Comparison of ENCODE assay signal across 1 cellular context in genomic region chr20:49541733-49542513, GRCh38.
TF ChIP-seq lines count a peak whose summit lies in the region.

No MANE protein-coding gene starts in this region.

TF ChIP-seq in K562, 482 proteins besides CTCF, POLR2A, EP300 and RAD21 (continued from another document and continues in another):
- TF ChIP-seq MGA (IDR thresholded peaks at IDR 0.05) (no peak), ZNF584 (CRISPR knock-in tag; IDR thresholded peaks at IDR 0.05; ENCODE audit: low read depth) (no peak), CHD1 (IDR thresholded peaks at IDR 0.05; ENCODE audit: low read length) (no peak), MXD1 (CRISPR knock-in tag; IDR thresholded peaks at IDR 0.05; ENCODE audit: borderline replicate concordance, poor library complexity, severe bottlenecking) (no peak), HNRNPK (IDR thresholded peaks at IDR 0.05; ENCODE audit: low read depth, low read length, poor library complexity, severe bottlenecking) (no peak), CBX5 (IDR thresholded peaks at IDR 0.05; ENCODE audit: borderline replicate concordance, low read depth) (no peak), THRB (CRISPR knock-in tag; conservative IDR thresholded peaks at IDR 0.05) (no peak), CGGBP1 (CRISPR knock-in tag; IDR thresholded peaks at IDR 0.05) (no peak), ZEB2 (IDR thresholded peaks at IDR 0.05) (no peak), POLR2AphosphoS2 (IDR thresholded peaks at IDR 0.05; ENCODE audit: low read length) (no peak), FOXK1 (CRISPR knock-in tag; IDR thresholded peaks at IDR 0.05; ENCODE audit: borderline replicate concordance) (no peak), HDGF (IDR thresholded peaks at IDR 0.05) (no peak), ZBTB7A (IDR thresholded peaks at IDR 0.05; ENCODE audit: borderline replicate concordance, control insufficient read depth, low read depth, low read length) (no peak), HOXB6 (CRISPR knock-in tag; IDR thresholded peaks at IDR 0.05; ENCODE audit: borderline replicate concordance) (no peak), CBX3 (IDR thresholded peaks at IDR 0.05; ENCODE audit: borderline replicate concordance in 1 of 2, low read length in 2 of 2) (peak in 1 of 2 experiments; percentile 94; a peak in 2 of 3 replicates), NONO (IDR thresholded peaks at IDR 0.05; ENCODE audit: low read depth in 2 of 2, low read length in 1 of 2) (no peak), IFI16 (CRISPR knock-in tag; IDR thresholded peaks at IDR 0.05) (no peak), ZNF133 (CRISPR knock-in tag; IDR thresholded peaks at IDR 0.05) (no peak), MTA2 (IDR thresholded peaks at IDR 0.05; ENCODE audit: low read depth) (peak; percentile 41; the same call in 1 of the 2 replicates), NBN (IDR thresholded peaks at IDR 0.05; ENCODE audit: low read depth) (no peak), BACH1 (tag; IDR thresholded peaks at IDR 0.05) (no peak), NR2C2 (CRISPR knock-in tag; IDR thresholded peaks at IDR 0.05) (no peak), NR2C2 (tag; IDR thresholded peaks at IDR 0.05) (no peak), ZNF444 (CRISPR knock-in tag; IDR thresholded peaks at IDR 0.05) (no peak), ETV1 (tag; conservative IDR thresholded peaks at IDR 0.05; ENCODE audit: low read depth) (no peak), PHTF2 (CRISPR knock-in tag; IDR thresholded peaks at IDR 0.05) (no peak), ZNF589 (CRISPR knock-in tag; IDR thresholded peaks at IDR 0.05; ENCODE audit: low read depth) (no peak), HMG20B (CRISPR knock-in tag; IDR thresholded peaks at IDR 0.05) (no peak), MTA1 (IDR thresholded peaks at IDR 0.05; ENCODE audit: borderline replicate concordance) (no peak), ZNF79 (CRISPR knock-in tag; IDR thresholded peaks at IDR 0.05; ENCODE audit: low read depth) (no peak), NRF1 (conservative IDR thresholded peaks at IDR 0.05 in 1 of 2, IDR thresholded peaks at IDR 0.05 in 1 of 2) (no peak)
- TF ChIP-seq, protein P1, sequence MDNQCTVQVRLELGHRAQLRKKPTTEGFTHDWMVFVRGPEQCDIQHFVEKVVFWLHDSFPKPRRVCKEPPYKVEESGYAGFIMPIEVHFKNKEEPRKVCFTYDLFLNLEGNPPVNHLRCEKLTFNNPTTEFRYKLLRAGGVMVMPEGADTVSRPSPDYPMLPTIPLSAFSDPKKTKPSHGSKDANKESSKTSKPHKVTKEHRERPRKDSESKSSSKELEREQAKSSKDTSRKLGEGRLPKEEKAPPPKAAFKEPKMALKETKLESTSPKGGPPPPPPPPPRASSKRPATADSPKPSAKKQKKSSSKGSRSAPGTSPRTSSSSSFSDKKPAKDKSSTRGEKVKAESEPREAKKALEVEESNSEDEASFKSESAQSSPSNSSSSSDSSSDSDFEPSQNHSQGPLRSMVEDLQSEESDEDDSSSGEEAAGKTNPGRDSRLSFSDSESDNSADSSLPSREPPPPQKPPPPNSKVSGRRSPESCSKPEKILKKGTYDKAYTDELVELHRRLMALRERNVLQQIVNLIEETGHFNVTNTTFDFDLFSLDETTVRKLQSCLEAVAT (IDR thresholded peaks at IDR 0.05), result no peak
- TF ChIP-seq, protein P2, sequence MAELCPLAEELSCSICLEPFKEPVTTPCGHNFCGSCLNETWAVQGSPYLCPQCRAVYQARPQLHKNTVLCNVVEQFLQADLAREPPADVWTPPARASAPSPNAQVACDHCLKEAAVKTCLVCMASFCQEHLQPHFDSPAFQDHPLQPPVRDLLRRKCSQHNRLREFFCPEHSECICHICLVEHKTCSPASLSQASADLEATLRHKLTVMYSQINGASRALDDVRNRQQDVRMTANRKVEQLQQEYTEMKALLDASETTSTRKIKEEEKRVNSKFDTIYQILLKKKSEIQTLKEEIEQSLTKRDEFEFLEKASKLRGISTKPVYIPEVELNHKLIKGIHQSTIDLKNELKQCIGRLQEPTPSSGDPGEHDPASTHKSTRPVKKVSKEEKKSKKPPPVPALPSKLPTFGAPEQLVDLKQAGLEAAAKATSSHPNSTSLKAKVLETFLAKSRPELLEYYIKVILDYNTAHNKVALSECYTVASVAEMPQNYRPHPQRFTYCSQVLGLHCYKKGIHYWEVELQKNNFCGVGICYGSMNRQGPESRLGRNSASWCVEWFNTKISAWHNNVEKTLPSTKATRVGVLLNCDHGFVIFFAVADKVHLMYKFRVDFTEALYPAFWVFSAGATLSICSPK (IDR thresholded peaks at IDR 0.05; ENCODE audit: borderline replicate concordance), result no peak
- TF ChIP-seq, protein P3, sequence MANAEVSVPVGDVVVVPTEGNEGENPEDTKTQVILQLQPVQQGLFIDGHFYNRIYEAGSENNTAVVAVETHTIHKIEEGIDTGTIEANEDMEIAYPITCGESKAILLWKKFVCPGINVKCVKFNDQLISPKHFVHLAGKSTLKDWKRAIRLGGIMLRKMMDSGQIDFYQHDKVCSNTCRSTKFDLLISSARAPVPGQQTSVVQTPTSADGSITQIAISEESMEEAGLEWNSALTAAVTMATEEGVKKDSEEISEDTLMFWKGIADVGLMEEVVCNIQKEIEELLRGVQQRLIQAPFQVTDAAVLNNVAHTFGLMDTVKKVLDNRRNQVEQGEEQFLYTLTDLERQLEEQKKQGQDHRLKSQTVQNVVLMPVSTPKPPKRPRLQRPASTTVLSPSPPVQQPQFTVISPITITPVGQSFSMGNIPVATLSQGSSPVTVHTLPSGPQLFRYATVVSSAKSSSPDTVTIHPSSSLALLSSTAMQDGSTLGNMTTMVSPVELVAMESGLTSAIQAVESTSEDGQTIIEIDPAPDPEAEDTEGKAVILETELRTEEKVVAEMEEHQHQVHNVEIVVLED (CRISPR knock-in tag; IDR thresholded peaks at IDR 0.05), result no peak
- TF ChIP-seq, protein P4, sequence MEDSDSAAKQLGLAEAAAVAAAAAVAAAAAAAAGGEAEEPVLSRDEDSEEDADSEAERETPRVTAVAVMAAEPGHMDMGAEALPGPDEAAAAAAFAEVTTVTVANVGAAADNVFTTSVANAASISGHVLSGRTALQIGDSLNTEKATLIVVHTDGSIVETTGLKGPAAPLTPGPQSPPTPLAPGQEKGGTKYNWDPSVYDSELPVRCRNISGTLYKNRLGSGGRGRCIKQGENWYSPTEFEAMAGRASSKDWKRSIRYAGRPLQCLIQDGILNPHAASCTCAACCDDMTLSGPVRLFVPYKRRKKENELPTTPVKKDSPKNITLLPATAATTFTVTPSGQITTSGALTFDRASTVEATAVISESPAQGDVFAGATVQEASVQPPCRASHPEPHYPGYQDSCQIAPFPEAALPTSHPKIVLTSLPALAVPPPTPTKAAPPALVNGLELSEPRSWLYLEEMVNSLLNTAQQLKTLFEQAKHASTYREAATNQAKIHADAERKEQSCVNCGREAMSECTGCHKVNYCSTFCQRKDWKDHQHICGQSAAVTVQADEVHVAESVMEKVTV (CRISPR knock-in tag; IDR thresholded peaks at IDR 0.05), result peak; percentile 65; the same call in 1 of the 2 replicates
- TF ChIP-seq, protein P5, sequence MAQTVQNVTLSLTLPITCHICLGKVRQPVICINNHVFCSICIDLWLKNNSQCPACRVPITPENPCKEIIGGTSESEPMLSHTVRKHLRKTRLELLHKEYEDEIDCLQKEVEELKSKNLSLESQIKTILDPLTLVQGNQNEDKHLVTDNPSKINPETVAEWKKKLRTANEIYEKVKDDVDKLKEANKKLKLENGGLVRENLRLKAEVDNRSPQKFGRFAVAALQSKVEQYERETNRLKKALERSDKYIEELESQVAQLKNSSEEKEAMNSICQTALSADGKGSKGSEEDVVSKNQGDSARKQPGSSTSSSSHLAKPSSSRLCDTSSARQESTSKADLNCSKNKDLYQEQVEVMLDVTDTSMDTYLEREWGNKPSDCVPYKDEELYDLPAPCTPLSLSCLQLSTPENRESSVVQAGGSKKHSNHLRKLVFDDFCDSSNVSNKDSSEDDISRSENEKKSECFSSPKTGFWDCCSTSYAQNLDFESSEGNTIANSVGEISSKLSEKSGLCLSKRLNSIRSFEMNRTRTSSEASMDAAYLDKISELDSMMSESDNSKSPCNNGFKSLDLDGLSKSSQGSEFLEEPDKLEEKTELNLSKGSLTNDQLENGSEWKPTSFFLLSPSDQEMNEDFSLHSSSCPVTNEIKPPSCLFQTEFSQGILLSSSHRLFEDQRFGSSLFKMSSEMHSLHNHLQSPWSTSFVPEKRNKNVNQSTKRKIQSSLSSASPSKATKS (CRISPR knock-in tag; IDR thresholded peaks at IDR 0.05), result no peak
